In genomic region chr6:4017847-4018193, GRCh38 we compare ENCODE assay signal across 8 cellular contexts.
A peak's percentile ranks its signal among the peaks of the same experiment; 100 is the strongest.
DNase-seq lines count a peak whose midpoint lies in the region; ATAC-seq and TF ChIP-seq lines count a peak whose summit lies in the region.

No MANE protein-coding gene starts in this region.

- peak overlapping the region; percentile 92 to 96 (median 94) for H3K4me3 Mint-ChIP-seq in nephron

- peaks cover 16% of the 10 kb centered on the region for H3K4me1 ChIP-seq in HUES64 (ENCODE audit: insufficient read depth, low read length)
- H3K4me1 ChIP-seq in endocrine pancreas (ENCODE audit: control insufficient read depth, insufficient read depth, low read length), result peaks cover 10% of the 10 kb centered on the region

- DNase-seq in EH (ENCODE audit: low read depth) (peak; percentile 55), SHP77 (lab: John Stamatoyannopoulos, UW) (peak; percentile 4 to 30)

- WGBS in HUES64, result under 1% methylated on average over 8 of the region's 8 CpGs

- H3K27me3 ChIP-seq in HUES64 (ENCODE audit: insufficient read depth, low read length), result no peaks in the 10 kb centered on the region
- H3K27me3 ChIP-seq in endocrine pancreas (ENCODE audit: control insufficient read depth, insufficient read depth, low read length), result no peaks in the 10 kb centered on the region

- peak overlapping the region; percentile 98 for H3K27ac ChIP-seq in HUES64 (ENCODE audit: low read depth, low read length)

- no peaks in the 10 kb centered on the region for H3K9me3 ChIP-seq in HUES64 (ENCODE audit: insufficient read depth, low read depth, low read length)
- no peaks in the 10 kb centered on the region for H3K9me3 ChIP-seq in endocrine pancreas (ENCODE audit: control insufficient read depth, low read length)

- no peaks in the 10 kb centered on the region for H3K27me3 Mint-ChIP-seq in nephron (ENCODE audit: low read depth)

- H3K36me3 Mint-ChIP-seq in nephron (ENCODE audit: low read depth), result peaks cover 34% of the 10 kb centered on the region

- H3K4me1 Mint-ChIP-seq in nephron, result peaks cover 45% of the 10 kb centered on the region

- H3K36me3 ChIP-seq in HUES64 (ENCODE audit: insufficient read depth, low read length) (peaks cover 12% of the 10 kb centered on the region; the same call in 1 of the 2 replicates), endocrine pancreas (ENCODE audit: control insufficient read depth, insufficient read depth, low read length) (no peaks in the 10 kb centered on the region)

- H3K9me3 Mint-ChIP-seq in nephron, result peaks cover 5% of the 10 kb centered on the region

- TF ChIP-seq CTCF in nephron (IDR thresholded peaks at IDR 0.05; ENCODE audit: unreplicated experiment in 3 of 3), result no peak

- peak overlapping the region; percentile 98 to 100 (median 99) for H3K27ac Mint-ChIP-seq in nephron

- ATAC-seq in HG02885 (IDR thresholded peaks at IDR 0.05; ENCODE audit: poor library complexity, unreplicated experiment) (no peak), GM19452 (IDR thresholded peaks at IDR 0.05; ENCODE audit: unreplicated experiment) (no peak), HG03457 (IDR thresholded peaks at IDR 0.05; ENCODE audit: unreplicated experiment) (no peak)

- H3K9ac ChIP-seq in HUES64 (ENCODE audit: low read depth, low read length), result peak overlapping the region; percentile 92
- H3K9ac ChIP-seq in endocrine pancreas (ENCODE audit: control insufficient read depth, insufficient read depth, low read length), result peak overlapping the region; percentile 98

- peak overlapping the region; percentile 70 for H3K4me3 ChIP-seq in HUES64 (ENCODE audit: low read length)
- peak overlapping the region; percentile 99 for H3K4me3 ChIP-seq in endocrine pancreas (ENCODE audit: control insufficient read depth, insufficient read depth, low read length)
